ENCODE assay signal across 12 cellular contexts in genomic region chr16:70725024-70725911, GRCh38. TPM values are rescaled to one million over a fixed set of nuclear protein-coding genes. Genes with fewer than 3 reads are reported as not detected.
DNase-seq lines count a peak whose midpoint lies in the region; ATAC-seq and TF ChIP-seq lines count a peak whose summit lies in the region.
"Had no signal": no experiment of that assay in that cellular context is flagged by ENCODE, and none has a peak within 500 bp of the region (broad histone marks: within the 10 kb centered on the region; RNA-seq: fewer than 3 reads in every experiment).

No MANE protein-coding gene starts in this region.

- no peak overlapping the region for H3K4me3 Mint-ChIP-seq in GM23338
- H3K4me3 Mint-ChIP-seq in dendritic cell treated with granulocyte-macrophage colony-stimulating factor and Interleukin-4, amounts not matched to agents 40 ng/mL and 50 ng/mL, for 4 days = no peak overlapping the region
- H3K4me3 Mint-ChIP-seq: activated B cell treated with CpG ODN at 0.5 μM for 24 hours had no signal

- no peak for TF ChIP-seq CTCF in GM23338 (conservative IDR thresholded peaks at IDR 0.05; ENCODE audit: low read depth in 2 of 2)

- peak overlapping the region; percentile 32; the same call in 1 of the 2 replicates for H3K27ac ChIP-seq in GM23338 (ENCODE audit: low read depth)

- ATAC-seq in GM23338 (peak; percentile 33), left colon (peak; percentile 29), sciatic nerve (peak; percentile 89)

- no peak overlapping the region for H3K4me2 ChIP-seq in GM23338

- H2AFZ ChIP-seq in GM23338 = no peak overlapping the region

- no peaks in the 10 kb centered on the region for H3K27me3 ChIP-seq in GM23338 (ENCODE audit: insufficient read depth)

- peaks cover under 1% of the 10 kb centered on the region; the same call in 1 of the 2 replicates for H3K36me3 ChIP-seq in GM23338 (ENCODE audit: insufficient read depth)

- peaks cover 14% of the 10 kb centered on the region for H3K27me3 Mint-ChIP-seq in GM23338 (ENCODE audit: insufficient read depth, low read depth, poor library complexity)
- H3K27me3 Mint-ChIP-seq in dendritic cell treated with granulocyte-macrophage colony-stimulating factor and Interleukin-4, amounts not matched to agents 40 ng/mL and 50 ng/mL, for 4 days = no peaks in the 10 kb centered on the region
- H3K27me3 Mint-ChIP-seq: activated B cell treated with CpG ODN at 0.5 μM for 24 hours had no signal

- peaks cover 17% of the 10 kb centered on the region for H3K36me3 Mint-ChIP-seq in GM23338 (ENCODE audit: low read depth)
- H3K36me3 Mint-ChIP-seq in dendritic cell treated with granulocyte-macrophage colony-stimulating factor and Interleukin-4, amounts not matched to agents 40 ng/mL and 50 ng/mL, for 4 days (ENCODE audit: low read depth) = peaks cover 100% of the 10 kb centered on the region

- H3K4me1 Mint-ChIP-seq in GM23338 = peaks cover 14% of the 10 kb centered on the region
- peaks cover 53% of the 10 kb centered on the region for H3K4me1 Mint-ChIP-seq in dendritic cell treated with granulocyte-macrophage colony-stimulating factor and Interleukin-4, amounts not matched to agents 40 ng/mL and 50 ng/mL, for 4 days (ENCODE audit: low read depth)
- H3K4me1 Mint-ChIP-seq: activated B cell treated with CpG ODN at 0.5 μM for 24 hours had no signal

- 0 out of 2 replicates have a peak, but pooled peaks cover 3% of the 10 kb centered on the region for H3F3A ChIP-seq in GM23338 (replicated peaks; ENCODE audit: low read depth)

- DNase-seq in GM23338 (ENCODE audit: low spot score) (no peak), left colon (no peak), sciatic nerve (ENCODE audit: low spot score) (no peak), glomerular visceral epithelial cell (ENCODE audit: extremely low spot score) (no peak), cerebellar cortex (ENCODE audit: low spot score) (no peak), NCI-H1694 (lab: John Stamatoyannopoulos, UW) (no peak), NCI-H2107 treated with DMSO at 0.1 percent for 48 hours (lab: John Stamatoyannopoulos, UW; ENCODE audit: unreplicated experiment) (no peak)
- DNase-seq: activated B cell treated with CpG ODN at 0.5 μM for 24 hours; activated effector memory CD4-positive, alpha-beta T cell treated with anti-CD3 and anti-CD28 coated beads, Interleukin-2, amount 50 U/mL, for 16 hours; NCI-H2107; RPMI8226 had no signal

- no peak overlapping the region for H3K4me3 ChIP-seq in GM23338

- no peaks in the 10 kb centered on the region for H3K79me2 ChIP-seq in GM23338 (replicated peaks; ENCODE audit: insufficient read depth)

- no peaks in the 10 kb centered on the region for H3K4me1 ChIP-seq in GM23338 (ENCODE audit: insufficient read depth)

- H3K9me2 ChIP-seq in GM23338 (ENCODE audit: insufficient read depth) = no peaks in the 10 kb centered on the region

- no peaks in the 10 kb centered on the region; the same call in 2 of the 3 replicates for H3K9me3 Mint-ChIP-seq in GM23338
- H3K9me3 Mint-ChIP-seq in dendritic cell treated with granulocyte-macrophage colony-stimulating factor and Interleukin-4, amounts not matched to agents 40 ng/mL and 50 ng/mL, for 4 days = no peaks in the 10 kb centered on the region
- H3K9me3 Mint-ChIP-seq: activated B cell treated with CpG ODN at 0.5 μM for 24 hours had no signal

- peak overlapping the region; percentile 40 for H3K27ac Mint-ChIP-seq in GM23338
- peak overlapping the region; percentile 58 for H3K27ac Mint-ChIP-seq in dendritic cell treated with granulocyte-macrophage colony-stimulating factor and Interleukin-4, amounts not matched to agents 40 ng/mL and 50 ng/mL, for 4 days
- H3K27ac Mint-ChIP-seq: activated B cell treated with CpG ODN at 0.5 μM for 24 hours had no signal

- no peaks in the 10 kb centered on the region for H4K20me1 ChIP-seq in GM23338 (replicated peaks; ENCODE audit: insufficient read depth)

- intact Hi-C loops in dendritic cell treated with granulocyte-macrophage colony-stimulating factor and Interleukin-4, amounts not matched to agents 40 ng/mL and 50 ng/mL, for 4 days (cut with micrococcal nuclease) = no loop called here
- intact Hi-C loops in left colon (cut with DNase I, micrococcal nuclease) = no loop called here
- intact Hi-C loops in sciatic nerve (cut with DNase I) = no loop called here

TF ChIP-seq in GM23338, 12 proteins besides CTCF, POLR2A, EP300 and RAD21 (continues in another document):
- TF ChIP-seq JUNB (IDR thresholded peaks at IDR 0.05; ENCODE audit: unreplicated experiment) (no peak), POLR2AphosphoS5 (IDR thresholded peaks at IDR 0.05; ENCODE audit: low read depth) (no peak), EZH2phosphoT487 (IDR thresholded peaks at IDR 0.05; ENCODE audit: unreplicated experiment) (no peak), STAT1 (IDR thresholded peaks at IDR 0.05; ENCODE audit: unreplicated experiment) (no peak), ZNF331 (CRISPR knock-in tag; IDR thresholded peaks at IDR 0.05; ENCODE audit: low read depth) (no peak), NANOG (IDR thresholded peaks at IDR 0.05; ENCODE audit: borderline replicate concordance) (no peak), ETS1 (IDR thresholded peaks at IDR 0.05) (no peak), ZNF114 (CRISPR knock-in tag; IDR thresholded peaks at IDR 0.05) (no peak), CREB1 (CRISPR knock-in tag; IDR thresholded peaks at IDR 0.05; ENCODE audit: low read depth) (no peak), EZH2 (IDR thresholded peaks at IDR 0.05; ENCODE audit: low read depth, unreplicated experiment) (no peak), ZNF462 (CRISPR knock-in tag; IDR thresholded peaks at IDR 0.05) (no peak)

RNA-seq across cellular contexts. Expression of gene MTSS2, which starts 39.4 kb away (rescaled TPM):
- 16.5 and 19.6 TPM in 2 replicates for total RNA-seq in GM23338 (2014; rRNA removed; shearing (Covaris generic))
- 1.6 and 1.9 TPM in 2 replicates for polyA plus RNA-seq in GM23338 (2016; fragmentation: Nextera tagmentation; extraction: Ambion mirVana)
- total RNA-seq in left colon (10 to 100 TPM; 21.5 to 28.3 TPM), sciatic nerve (75.9 TPM)

Comparison
In these comparisons a context has a peak if more than half of its experiments do, and no peak if none do; other contexts are left out.
1. ATAC-seq: peak in every context shown above with its lines; median percentile 89 in sciatic nerve; 33 in GM23338; 29 in left colon.